18 cellular contexts compared by ENCODE assay signal in genomic region chr2:120488531-120488930, GRCh38.
DNase-seq lines count a peak whose midpoint lies in the region; TF ChIP-seq lines count a peak whose summit lies in the region.
"Had no signal": no experiment of that assay in that cellular context is flagged by ENCODE, and none has a peak within 500 bp of the region (broad histone marks: within the 10 kb centered on the region; RNA-seq: fewer than 3 reads in every experiment).

No MANE protein-coding gene starts in this region.

- H3K79me2 ChIP-seq in neural progenitor cell (ENCODE audit: low read depth) (no peaks in the 10 kb centered on the region), mesendoderm (ENCODE audit: control insufficient read depth, insufficient read depth, low read length) (no peaks in the 10 kb centered on the region)

- no peak for TF ChIP-seq POLR2A in spleen (IDR thresholded peaks at IDR 0.05)

- intact Hi-C loops in spleen (cut with DNase I; ENCODE audit: low total_unique reads) = no loop called here

- peaks cover 81% of the 10 kb centered on the region for H3K27me3 ChIP-seq in neural progenitor cell
- peaks cover 0 to 41% (median 0%) of the 10 kb centered on the region in 7 donors for H3K27me3 ChIP-seq in spleen (replicated peaks in 1 of 7)
- H3K27me3 ChIP-seq in mesendoderm (ENCODE audit: insufficient read depth, low read length, poor library complexity) = no peaks in the 10 kb centered on the region
- H3K27me3 ChIP-seq: BLaER1 treated with 17β-estradiol and CSF1 and Interleukin-3, amounts not matched to agents 10 nM and 100 nM had no signal

- H3K27me3 Mint-ChIP-seq in activated naive CD4-positive, alpha-beta T cell treated with anti-CD3 and anti-CD28 coated beads, Interleukin-2, amount 10 ng/mL, durations not matched to agents 7 days and 5 days = peaks cover 11% of the 10 kb centered on the region
- H3K27me3 Mint-ChIP-seq in chondrocyte (ENCODE audit: low read depth) (peaks cover 35% of the 10 kb centered on the region), neural progenitor cell (ENCODE audit: insufficient read depth, low read depth) (peaks cover 10% of the 10 kb centered on the region), immature natural killer cell (ENCODE audit: low read depth in 3 of 3) (peaks cover 0 to 11% (median 6%) of the 10 kb centered on the region in 3 donors)

- H3K36me3 Mint-ChIP-seq in activated naive CD4-positive, alpha-beta T cell treated with anti-CD3 and anti-CD28 coated beads, Interleukin-2, amount 10 ng/mL, durations not matched to agents 7 days and 5 days = no peaks in the 10 kb centered on the region
- H3K36me3 Mint-ChIP-seq in chondrocyte (ENCODE audit: low read depth) (no peaks in the 10 kb centered on the region), neural progenitor cell (peaks cover 3% of the 10 kb centered on the region), immature natural killer cell (no peaks in the 10 kb centered on the region)
- H3K36me3 Mint-ChIP-seq: CD8-positive, alpha-beta T cell had no signal

- no peak overlapping the region for H3K23ac ChIP-seq in mesendoderm (ENCODE audit: low read length)

- H3K4me3 ChIP-seq in neural progenitor cell (no peak overlapping the region), spleen (no peak overlapping the region), mesendoderm (ENCODE audit: low read length) (no peak overlapping the region)
- H3K4me3 ChIP-seq: A549; BLaER1 treated with 17β-estradiol and CSF1 and Interleukin-3, amounts not matched to agents 10 nM and 100 nM; GM12878; HAP-1 had no signal

- no peak overlapping the region for H2AK5ac ChIP-seq in mesendoderm (ENCODE audit: low read length)

- peaks cover 9% of the 10 kb centered on the region for H3K4me1 ChIP-seq in neural progenitor cell
- no peaks in the 10 kb centered on the region for H3K4me1 ChIP-seq in spleen
- H3K4me1 ChIP-seq in mesendoderm (ENCODE audit: control insufficient read depth, low read depth, low read length) = no peaks in the 10 kb centered on the region
- H3K4me1 ChIP-seq: A549, HAP-1 had no signal

- no peak overlapping the region for H4K5ac ChIP-seq in mesendoderm (ENCODE audit: low read length)

- no peak overlapping the region for H3K56ac ChIP-seq in mesendoderm (ENCODE audit: low read length)

- peak; percentile 15 for DNase-seq in activated naive CD4-positive, alpha-beta T cell treated with anti-CD3 and anti-CD28 coated beads, Interleukin-2, amount 10 ng/mL, durations not matched to agents 7 days and 5 days
- no peak for DNase-seq in activated naive CD4-positive, alpha-beta T cell treated with anti-CD3 and anti-CD28 coated beads, Interleukin-2, amount 50 U/mL, for 16 hours
- DNase-seq in chondrocyte (ENCODE audit: low spot score) (peak; percentile 62), neural progenitor cell (ENCODE audit: low spot score) (no peak), spleen (peak; percentile 41), immature natural killer cell (no peak), G401 (ENCODE audit: low spot score) (no peak), mesendoderm (no peak)
- DNase-seq: AML-193; Calu3; CD8-positive, alpha-beta T cell; DMS79 treated with DMSO at 0.1 percent for 48 hours had no signal

- H3K4me3 Mint-ChIP-seq in activated naive CD4-positive, alpha-beta T cell treated with anti-CD3 and anti-CD28 coated beads, Interleukin-2, amount 10 ng/mL, durations not matched to agents 7 days and 5 days = no peak overlapping the region
- no peak overlapping the region for H3K4me3 Mint-ChIP-seq in chondrocyte (ENCODE audit: unreplicated experiment)
- H3K4me3 Mint-ChIP-seq in neural progenitor cell = peak overlapping the region; percentile 34
- H3K4me3 Mint-ChIP-seq in immature natural killer cell = no peak overlapping the region
- H3K4me3 Mint-ChIP-seq: CD8-positive, alpha-beta T cell had no signal

- H3K27ac Mint-ChIP-seq in activated naive CD4-positive, alpha-beta T cell treated with anti-CD3 and anti-CD28 coated beads, Interleukin-2, amount 10 ng/mL, durations not matched to agents 7 days and 5 days = no peak overlapping the region
- H3K27ac Mint-ChIP-seq in chondrocyte (ENCODE audit: unreplicated experiment) (no peak overlapping the region), neural progenitor cell (no peak overlapping the region), immature natural killer cell (no peak overlapping the region)
- H3K27ac Mint-ChIP-seq: CD8-positive, alpha-beta T cell had no signal

- no peak overlapping the region for H2BK5ac ChIP-seq in mesendoderm (ENCODE audit: low read length)

- no peak overlapping the region for H2AFZ ChIP-seq in neural progenitor cell (replicated peaks)

- in situ Hi-C loops in G401 (cut with HindIII; ENCODE audit: low sequenced_read_pairs) = no loop called here

- H4K20me1 ChIP-seq in neural progenitor cell (ENCODE audit: low read depth) = no peaks in the 10 kb centered on the region
- H4K20me1 ChIP-seq: BLaER1 treated with 17β-estradiol and CSF1 and Interleukin-3, amounts not matched to agents 10 nM and 100 nM had no signal

- no peak overlapping the region for H3K18ac ChIP-seq in mesendoderm (ENCODE audit: low read length)

- no peak overlapping the region for H2BK15ac ChIP-seq in mesendoderm (replicated peaks; ENCODE audit: low read depth)

- WGBS in spleen, 5 donors = 63 to 74% (median 64%) methylated on average over 4 to 6 of the region's 6 CpGs
- WGBS in mesendoderm (ENCODE audit: extremely low coverage, insufficient coverage, low lambda C conversion rate) = no CpG with 5 or more reads among the region's 6 CpGs

- H3F3A ChIP-seq in neural progenitor cell (ENCODE audit: low read depth) = no peaks in the 10 kb centered on the region

- H3K4me1 Mint-ChIP-seq in activated naive CD4-positive, alpha-beta T cell treated with anti-CD3 and anti-CD28 coated beads, Interleukin-2, amount 10 ng/mL, durations not matched to agents 7 days and 5 days = no peaks in the 10 kb centered on the region
- no peaks in the 10 kb centered on the region for H3K4me1 Mint-ChIP-seq in chondrocyte (ENCODE audit: low read depth)
- H3K4me1 Mint-ChIP-seq in neural progenitor cell = peaks cover 21% of the 10 kb centered on the region
- H3K4me1 Mint-ChIP-seq in immature natural killer cell = no peaks in the 10 kb centered on the region

- no peak overlapping the region for H2BK120ac ChIP-seq in mesendoderm (ENCODE audit: low read depth, low read length)

- H3K9ac ChIP-seq in neural progenitor cell (no peak overlapping the region), mesendoderm (ENCODE audit: low read length) (no peak overlapping the region)
- H3K9ac ChIP-seq: BLaER1 treated with 17β-estradiol and CSF1 and Interleukin-3, amounts not matched to agents 10 nM and 100 nM had no signal

- TF ChIP-seq CTCF in chondrocyte (IDR thresholded peaks at IDR 0.05) (no peak), neural progenitor cell (IDR thresholded peaks at IDR 0.05) (no peak), spleen (IDR thresholded peaks at IDR 0.05 in 8 of 11, conservative IDR thresholded peaks at IDR 0.05 in 3 of 11) (no peak)

- H3K36me3 ChIP-seq in neural progenitor cell (no peaks in the 10 kb centered on the region), spleen (no peaks in the 10 kb centered on the region), mesendoderm (ENCODE audit: control insufficient read depth, insufficient read depth, low read length) (no peaks in the 10 kb centered on the region)
- H3K36me3 ChIP-seq: BLaER1 treated with 17β-estradiol and CSF1 and Interleukin-3, amounts not matched to agents 10 nM and 100 nM; HAP-1 had no signal

- no peak overlapping the region for H3K4ac ChIP-seq in mesendoderm (ENCODE audit: low read depth, low read length)

- no peaks in the 10 kb centered on the region for H3K79me1 ChIP-seq in mesendoderm (ENCODE audit: low read length)

- no peak overlapping the region for H4K8ac ChIP-seq in mesendoderm (ENCODE audit: low read depth, low read length)

- H3K27ac ChIP-seq in neural progenitor cell = no peak overlapping the region
- no peak overlapping the region for H3K27ac ChIP-seq in spleen
- no peak overlapping the region for H3K27ac ChIP-seq in mesendoderm (ENCODE audit: low read depth, low read length)
- H3K27ac ChIP-seq: 22Rv1; A549; BLaER1 treated with 17β-estradiol and CSF1 and Interleukin-3, amounts not matched to agents 10 nM and 100 nM; HL-60 had no signal

- H3K4me2 ChIP-seq in neural progenitor cell (peak overlapping the region; percentile 42), mesendoderm (ENCODE audit: low read length) (no peak overlapping the region)
- H3K4me2 ChIP-seq: A549 had no signal

- CTCF ChIA-PET in activated naive CD4-positive, alpha-beta T cell treated with anti-CD3 and anti-CD28 coated beads, Interleukin-2, amount 10 ng/mL, durations not matched to agents 7 days and 5 days (lab: Charles Lee) = no interaction called here

- no peaks in the 10 kb centered on the region for H3K9me3 Mint-ChIP-seq in activated naive CD4-positive, alpha-beta T cell treated with anti-CD3 and anti-CD28 coated beads, Interleukin-2, amount 10 ng/mL, durations not matched to agents 7 days and 5 days
- H3K9me3 Mint-ChIP-seq in chondrocyte (ENCODE audit: low read depth) (no peaks in the 10 kb centered on the region), neural progenitor cell (peaks cover 3% of the 10 kb centered on the region), immature natural killer cell (no peaks in the 10 kb centered on the region)
- H3K9me3 Mint-ChIP-seq: CD8-positive, alpha-beta T cell had no signal

- H3K9me3 ChIP-seq in neural progenitor cell (ENCODE audit: low read depth) = no peaks in the 10 kb centered on the region
- H3K9me3 ChIP-seq in spleen = no peaks in the 10 kb centered on the region
- H3K9me3 ChIP-seq: A549, HAP-1 had no signal

Comparison
In these comparisons a context has a peak if more than half of its experiments do, and no peak if none do; other contexts are left out.
1. DNase-seq: peak in activated naive CD4-positive, alpha-beta T cell treated with anti-CD3 and anti-CD28 coated beads, Interleukin-2, amount 10 ng/mL, durations not matched to agents 7 days and 5 days (single experiment), chondrocyte (single experiment) and spleen (single experiment); none in activated naive CD4-positive, alpha-beta T cell treated with anti-CD3 and anti-CD28 coated beads, Interleukin-2, amount 50 U/mL, for 16 hours (single experiment), neural progenitor cell (single experiment), immature natural killer cell (0 of 3), G401 (single experiment) and mesendoderm (single experiment).